In genomic region chr4:6782846-6783110, GRCh38 we compare ENCODE assay signal across 10 cellular contexts. TPM values are rescaled to one million over a fixed set of nuclear protein-coding genes. Genes with fewer than 3 reads are reported as not detected.
DNase-seq lines count a peak whose midpoint lies in the region; ATAC-seq and TF ChIP-seq lines count a peak whose summit lies in the region.
"Had no signal": no experiment of that assay in that cellular context is flagged by ENCODE, and none has a peak within 500 bp of the region (broad histone marks: within the 10 kb centered on the region; RNA-seq: fewer than 3 reads in every experiment).

No MANE protein-coding gene starts in this region.

- H3K36me3 Mint-ChIP-seq in activated CD4-positive, alpha-beta memory T cell treated with anti-CD3 and anti-CD28 coated beads, Interleukin-2, amount 10 ng/mL, durations not matched to agents 7 days and 5 days (ENCODE audit: low read depth), result peaks cover 16% of the 10 kb centered on the region
- H3K36me3 Mint-ChIP-seq in activated CD4-positive, alpha-beta memory T cell treated with anti-CD3 and anti-CD28 coated beads for 36 hours, result peaks cover 4% of the 10 kb centered on the region
- no peaks in the 10 kb centered on the region for H3K36me3 Mint-ChIP-seq in chondrocyte (ENCODE audit: low read depth)
- H3K36me3 Mint-ChIP-seq: IgD-negative memory B cell had no signal

- H3K27me3 Mint-ChIP-seq in activated CD4-positive, alpha-beta memory T cell treated with anti-CD3 and anti-CD28 coated beads, Interleukin-2, amount 10 ng/mL, durations not matched to agents 7 days and 5 days, result peaks cover 2% of the 10 kb centered on the region
- no peaks in the 10 kb centered on the region for H3K27me3 Mint-ChIP-seq in activated CD4-positive, alpha-beta memory T cell treated with anti-CD3 and anti-CD28 coated beads for 36 hours
- no peaks in the 10 kb centered on the region for H3K27me3 Mint-ChIP-seq in chondrocyte (ENCODE audit: low read depth)
- H3K27me3 Mint-ChIP-seq: activated naive CD8-positive, alpha-beta T cell treated with anti-CD3 and anti-CD28 coated beads, Interleukin-2, amount 10 ng/mL, durations not matched to agents 7 days and 5 days; IgD-negative memory B cell had no signal

- CTCF ChIA-PET in activated CD4-positive, alpha-beta memory T cell treated with anti-CD3 and anti-CD28 coated beads, Interleukin-2, amount 10 ng/mL, durations not matched to agents 7 days and 5 days (lab: Charles Lee), result interaction anchor here (1.0 to 3.0 kb wide), 2 partner anchors 14 to 91 kb away, joined by 3 to 9 read pairs; no protein-coding TSS in a partner anchor
- CTCF ChIA-PET in activated CD4-positive, alpha-beta memory T cell treated with anti-CD3 and anti-CD28 coated beads for 36 hours (lab: Charles Lee), result interaction anchor here (1.0 to 1.4 kb wide), 3 partner anchors 11 to 65 kb away, joined by 3 read pairs; no protein-coding TSS in a partner anchor

- POLR2A ChIA-PET in activated CD4-positive, alpha-beta memory T cell treated with anti-CD3 and anti-CD28 coated beads, Interleukin-2, amount 10 ng/mL, durations not matched to agents 7 days and 5 days (lab: Charles Lee), result interaction anchor here (0.9 to 3.8 kb wide), 9 partner anchors 14 to 132 kb away, joined by 3 to 16 read pairs (median 3); partner anchors contain the start of genes BLOC1S4 and TBC1D14
- POLR2A ChIA-PET in activated CD4-positive, alpha-beta memory T cell treated with anti-CD3 and anti-CD28 coated beads for 36 hours (lab: Charles Lee), result interaction anchor here (1.7 to 2.4 kb wide), 2 partner anchors 13 to 127 kb away, joined by 5 to 9 read pairs; partner anchors contain the start of gene TBC1D14

- no peak overlapping the region for H3K27ac Mint-ChIP-seq in activated CD4-positive, alpha-beta memory T cell treated with anti-CD3 and anti-CD28 coated beads, Interleukin-2, amount 10 ng/mL, durations not matched to agents 7 days and 5 days
- no peak overlapping the region for H3K27ac Mint-ChIP-seq in activated CD4-positive, alpha-beta memory T cell treated with anti-CD3 and anti-CD28 coated beads for 36 hours
- H3K27ac Mint-ChIP-seq in chondrocyte (ENCODE audit: unreplicated experiment), result no peak overlapping the region

- in situ Hi-C loops in astrocyte of the spinal cord (cut with HindIII; ENCODE audit: low sequenced_read_pairs) (no loop called here), transverse colon (cut with MboI; ENCODE audit: low pct_ligation_motif_present in 1 of 4, low pct_unique_long_range_greater_than_20kb in 1 of 4, low sequenced_read_pairs in 3 of 4) (no loop called here)

- H3K4me1 ChIP-seq in left lung (peaks cover 9 to 49% of the 10 kb centered on the region in 2 donors), transverse colon (peaks cover 7 to 49% (median 30%) of the 10 kb centered on the region in 4 donors)

- H3K36me3 ChIP-seq in left lung (peaks cover 0 to 6% of the 10 kb centered on the region in 2 donors), transverse colon (no peaks in the 10 kb centered on the region)

- H3K4me1 Mint-ChIP-seq in activated CD4-positive, alpha-beta memory T cell treated with anti-CD3 and anti-CD28 coated beads, Interleukin-2, amount 10 ng/mL, durations not matched to agents 7 days and 5 days, result peaks cover 60% of the 10 kb centered on the region
- peaks cover 46% of the 10 kb centered on the region for H3K4me1 Mint-ChIP-seq in activated CD4-positive, alpha-beta memory T cell treated with anti-CD3 and anti-CD28 coated beads for 36 hours (ENCODE audit: low read depth)
- H3K4me1 Mint-ChIP-seq in chondrocyte (ENCODE audit: low read depth), result peaks cover 40% of the 10 kb centered on the region

- H3K27ac ChIP-seq in left lung (peak overlapping the region; percentile 96 to 99), transverse colon (peak overlapping the region; percentile 99 to 100 (median 100))

- DNase-seq in activated CD4-positive, alpha-beta memory T cell treated with anti-CD3 and anti-CD28 coated beads, Interleukin-2, amount 10 ng/mL, durations not matched to agents 7 days and 5 days, result no peak
- DNase-seq in activated CD4-positive, alpha-beta memory T cell treated with anti-CD3 and anti-CD28 coated beads for 36 hours, result no peak
- DNase-seq in astrocyte of the spinal cord (ENCODE audit: low read depth, low spot score), result no peak
- no peak for DNase-seq in left lung
- DNase-seq in transverse colon, result no peak
- DNase-seq in NCI-H1694 (lab: John Stamatoyannopoulos, UW), result no peak
- no peak for DNase-seq in chondrocyte (ENCODE audit: low spot score)
- no peak for DNase-seq in dermis blood vessel endothelial cell

- 0% methylated on average over 22 of the region's 34 CpGs; no CpG with 5 or more reads in 1 of the 2 donors for WGBS in transverse colon (ENCODE audit: low coverage in 1 of 2), 2 donors

- H3K9me3 Mint-ChIP-seq in activated CD4-positive, alpha-beta memory T cell treated with anti-CD3 and anti-CD28 coated beads, Interleukin-2, amount 10 ng/mL, durations not matched to agents 7 days and 5 days, result no peaks in the 10 kb centered on the region
- H3K9me3 Mint-ChIP-seq in activated CD4-positive, alpha-beta memory T cell treated with anti-CD3 and anti-CD28 coated beads for 36 hours, result no peaks in the 10 kb centered on the region
- no peaks in the 10 kb centered on the region for H3K9me3 Mint-ChIP-seq in chondrocyte (ENCODE audit: low read depth)
- H3K9me3 Mint-ChIP-seq: activated naive CD8-positive, alpha-beta T cell treated with anti-CD3 and anti-CD28 coated beads, Interleukin-2, amount 10 ng/mL, durations not matched to agents 7 days and 5 days; IgD-negative memory B cell had no signal

- ATAC-seq in left lung, result peak; percentile 9

- H3K9me3 ChIP-seq in left lung, result no peaks in the 10 kb centered on the region
- H3K9me3 ChIP-seq in transverse colon, result no peaks in the 10 kb centered on the region

- H3K4me3 ChIP-seq in astrocyte of the spinal cord (ENCODE audit: low read depth, low read length) (peak overlapping the region; percentile 85), left lung (peak overlapping the region; percentile 73 to 94), transverse colon (peak overlapping the region; percentile 81 to 99 (median 96))

- no peak for TF ChIP-seq EP300 in transverse colon (IDR thresholded peaks at IDR 0.05; ENCODE audit: low read depth)

- intact Hi-C loops in activated CD4-positive, alpha-beta memory T cell treated with anti-CD3 and anti-CD28 coated beads for 36 hours (cut with micrococcal nuclease), result loop anchor here (1.0 to 2.0 kb wide), 8 partner anchors 66 to 286 kb away; partner anchors contain the start of genes BLOC1S4 and GRPEL1
- intact Hi-C loops in left lung (cut with DNase I) (loop anchor here in 1 of 2 donors (10.0 kb wide), 1 partner anchor 92 kb away; no protein-coding TSS in a partner anchor), transverse colon (cut with DNase I; ENCODE audit: low total_unique reads) (loop anchor here (5.0 kb wide), 1 partner anchor 60 kb away; no protein-coding TSS in a partner anchor)

- TF ChIP-seq CTCF in astrocyte of the spinal cord (IDR thresholded peaks at IDR 0.05; ENCODE audit: low read depth, low read length) (no peak), left lung (IDR thresholded peaks at IDR 0.05) (no peak), transverse colon (IDR thresholded peaks at IDR 0.05) (no peak), chondrocyte (IDR thresholded peaks at IDR 0.05) (no peak)

- peak overlapping the region; percentile 79 for H3K4me3 Mint-ChIP-seq in activated CD4-positive, alpha-beta memory T cell treated with anti-CD3 and anti-CD28 coated beads, Interleukin-2, amount 10 ng/mL, durations not matched to agents 7 days and 5 days
- no peak overlapping the region for H3K4me3 Mint-ChIP-seq in activated CD4-positive, alpha-beta memory T cell treated with anti-CD3 and anti-CD28 coated beads for 36 hours
- H3K4me3 Mint-ChIP-seq in chondrocyte (ENCODE audit: unreplicated experiment), result no peak overlapping the region

- H3K27me3 ChIP-seq in left lung, result no peaks in the 10 kb centered on the region
- no peaks in the 10 kb centered on the region for H3K27me3 ChIP-seq in transverse colon

- TF ChIP-seq POLR2A in transverse colon (IDR thresholded peaks at IDR 0.05), result no peak

RNA-seq across cellular contexts. Expression of gene KIAA0232, which starts 0.3 kb away (rescaled TPM):
- 10 to 100 TPM; 23.2 to 24.1 TPM for total RNA-seq in activated CD4-positive, alpha-beta memory T cell treated with anti-CD3 and anti-CD28 coated beads, Interleukin-2, amount 10 ng/mL, durations not matched to agents 7 days and 5 days
- total RNA-seq in activated CD4-positive, alpha-beta memory T cell treated with anti-CD3 and anti-CD28 coated beads for 36 hours, result 10 to 100 TPM; 16.1 to 16.5 TPM
- 10 to 100 TPM; 24.3 to 28.6 TPM for total RNA-seq in left lung
- total RNA-seq in transverse colon, result 10 to 100 TPM; 17.9 to 83.4 (median 43.0) TPM
- 24.7 to 27.4 TPM (median 26.2 TPM) in 3 replicates for total RNA-seq in chondrocyte
- total RNA-seq in dermis blood vessel endothelial cell, result 16.7 and 20.1 TPM in 2 replicates
